ENCODE assay signal across 8 cellular contexts in genomic region chr17:9924735-9925191, GRCh38. TPM values are rescaled to one million over a fixed set of nuclear protein-coding genes. Genes with fewer than 3 reads are reported as not detected.
A peak's percentile ranks its signal among the peaks of the same experiment; 100 is the strongest.
DNase-seq lines count a peak whose midpoint lies in the region; ATAC-seq and TF ChIP-seq lines count a peak whose summit lies in the region.

No MANE protein-coding gene starts in this region.

- CTCF ChIA-PET in MCF 10A (lab: Yijun Ruan, JAX) = interaction anchor here (0.6 to 9.3 kb wide), 27 partner anchors 7 to 1434 kb away, joined by 3 to 189 read pairs (median 4); no protein-coding TSS in a partner anchor

- no peaks in the 10 kb centered on the region for H3K79me2 ChIP-seq in OCI-LY1 (ENCODE audit: insufficient read depth, low read length)

- no peak overlapping the region for H3K9ac ChIP-seq in OCI-LY1 (ENCODE audit: low read length)

- no peak overlapping the region for H3K4me2 ChIP-seq in OCI-LY1 (ENCODE audit: low read length)

- POLR2A ChIA-PET in MCF 10A (lab: Yijun Ruan, JAX) = interaction anchor here (0.7 kb wide), 1 partner anchor 1217 kb away, joined by 3 read pairs; no protein-coding TSS in a partner anchor

- no TSS peak for BruUV-seq in MCF 10A (replicated peaks; lab: Mats Ljungman, UMichigan)

- DNase-seq in AG08396 (ENCODE audit: low spot score) (peak; percentile 68), HS-5 (ENCODE audit: low read depth) (peak; percentile 46), MCF 10A (ENCODE audit: unreplicated experiment) (peak; percentile 89), immature natural killer cell (peak; percentile 39 to 57 (median 53)), NK-92 (lab: John Stamatoyannopoulos, UW; ENCODE audit: unreplicated experiment) (no peak)
- DNase-seq in stimulated activated effector memory CD8-positive, alpha-beta T cell treated with anti-CD3 and anti-CD28 coated beads, Interleukin-12 subunit alpha, Interleukin-12 subunit beta, amount 100 ng/mL, for 72 hours (ENCODE audit: low spot score in 2 of 2) = peak; percentile 14 to 52

- H4K20me1 ChIP-seq in OCI-LY1 (ENCODE audit: insufficient read depth, low read length) = no peaks in the 10 kb centered on the region

- no peaks in the 10 kb centered on the region for H3K27me3 ChIP-seq in OCI-LY1 (ENCODE audit: insufficient read depth, low read length)

- H3K4me1 Mint-ChIP-seq in MCF 10A (ENCODE audit: insufficient read depth, unreplicated experiment) (peaks cover 6% of the 10 kb centered on the region), immature natural killer cell (peaks cover 3 to 7% of the 10 kb centered on the region in 2 donors)
- peaks cover 6% of the 10 kb centered on the region for H3K4me1 Mint-ChIP-seq in stimulated activated effector memory CD8-positive, alpha-beta T cell treated with anti-CD3 and anti-CD28 coated beads, Interleukin-12 subunit alpha, Interleukin-12 subunit beta, amount 100 ng/mL, for 72 hours

- no peaks in the 10 kb centered on the region for H3K36me3 ChIP-seq in OCI-LY1 (ENCODE audit: insufficient read depth, low read length)

- H3K9me3 Mint-ChIP-seq in MCF 10A (ENCODE audit: unreplicated experiment) (no peaks in the 10 kb centered on the region), immature natural killer cell (no peaks in the 10 kb centered on the region)
- H3K9me3 Mint-ChIP-seq in stimulated activated effector memory CD8-positive, alpha-beta T cell treated with anti-CD3 and anti-CD28 coated beads, Interleukin-12 subunit alpha, Interleukin-12 subunit beta, amount 100 ng/mL, for 72 hours = no peaks in the 10 kb centered on the region

- no peaks in the 10 kb centered on the region for H3K27me3 Mint-ChIP-seq in MCF 10A (ENCODE audit: insufficient read depth, unreplicated experiment)
- peaks cover 4 to 10% (median 8%) of the 10 kb centered on the region in 3 donors for H3K27me3 Mint-ChIP-seq in immature natural killer cell (ENCODE audit: low read depth in 3 of 3)

- peak overlapping the region; percentile 22 for H3K27ac Mint-ChIP-seq in MCF 10A (ENCODE audit: low read depth, unreplicated experiment)
- H3K27ac Mint-ChIP-seq in immature natural killer cell = peak overlapping the region in 4 of 6 donors; percentile 29 to 64 (median 34)
- no peak overlapping the region for H3K27ac Mint-ChIP-seq in stimulated activated effector memory CD8-positive, alpha-beta T cell treated with anti-CD3 and anti-CD28 coated beads, Interleukin-12 subunit alpha, Interleukin-12 subunit beta, amount 100 ng/mL, for 72 hours

- H3K4me3 Mint-ChIP-seq in MCF 10A (ENCODE audit: unreplicated experiment) (no peak overlapping the region), immature natural killer cell (no peak overlapping the region)
- H3K4me3 Mint-ChIP-seq in stimulated activated effector memory CD8-positive, alpha-beta T cell treated with anti-CD3 and anti-CD28 coated beads, Interleukin-12 subunit alpha, Interleukin-12 subunit beta, amount 100 ng/mL, for 72 hours = no peak overlapping the region

- H2AFZ ChIP-seq in OCI-LY1 (ENCODE audit: low read length) = no peak overlapping the region

- TF ChIP-seq CTCF in GM12874 (IDR thresholded peaks at IDR 0.05; ENCODE audit: insufficient read depth, low read depth, low read length) (peak; percentile 73), OCI-LY1 (IDR thresholded peaks at IDR 0.05; ENCODE audit: low read length) (peak; percentile 78), MCF 10A (IDR thresholded peaks at IDR 0.05; ENCODE audit: unreplicated experiment) (peak; percentile 80)

- intact Hi-C loops in MCF 10A (cut with micrococcal nuclease) = loop anchor here (1.0 to 10.0 kb wide), 3 partner anchors 400 to 694 kb away; no protein-coding TSS in a partner anchor

- no peaks in the 10 kb centered on the region for H3K9me3 ChIP-seq in OCI-LY1 (ENCODE audit: low read length)

- H3K4me3 ChIP-seq in OCI-LY1 (ENCODE audit: low read depth, low read length, poor library complexity, severe bottlenecking) = no peak overlapping the region

- ATAC-seq in stimulated activated effector memory CD8-positive, alpha-beta T cell treated with anti-CD3 and anti-CD28 coated beads, Interleukin-12 subunit alpha, Interleukin-12 subunit beta, amount 100 ng/mL, for 72 hours = peak; percentile 67

- H3K9me2 ChIP-seq in OCI-LY1 (ENCODE audit: low read depth, low read length) = no peaks in the 10 kb centered on the region

- H3K36me3 Mint-ChIP-seq in MCF 10A (ENCODE audit: insufficient read depth, unreplicated experiment) (no peaks in the 10 kb centered on the region), immature natural killer cell (peaks cover 13 to 32% (median 19%) of the 10 kb centered on the region in 3 donors)
- peaks cover 13% of the 10 kb centered on the region for H3K36me3 Mint-ChIP-seq in stimulated activated effector memory CD8-positive, alpha-beta T cell treated with anti-CD3 and anti-CD28 coated beads, Interleukin-12 subunit alpha, Interleukin-12 subunit beta, amount 100 ng/mL, for 72 hours

- no peaks in the 10 kb centered on the region for H3K4me1 ChIP-seq in OCI-LY1 (ENCODE audit: insufficient read depth, low read length, severe bottlenecking)

- H3F3A ChIP-seq in OCI-LY1 (ENCODE audit: insufficient read depth, low read length) = no peaks in the 10 kb centered on the region

- no peak overlapping the region for H3K27ac ChIP-seq in OCI-LY1 (ENCODE audit: low read depth, low read length, poor library complexity, severe bottlenecking)

RNA-seq across cellular contexts. Expression of gene RCVRN, which starts 19.7 kb away (rescaled TPM):
- not detected in 2 replicates for total RNA-seq in MCF 10A (2022)
- polyA plus RNA-seq in immature natural killer cell = not detected
